Comparison of ENCODE assay signal across 17 cellular contexts in the genomic region with DNA sequence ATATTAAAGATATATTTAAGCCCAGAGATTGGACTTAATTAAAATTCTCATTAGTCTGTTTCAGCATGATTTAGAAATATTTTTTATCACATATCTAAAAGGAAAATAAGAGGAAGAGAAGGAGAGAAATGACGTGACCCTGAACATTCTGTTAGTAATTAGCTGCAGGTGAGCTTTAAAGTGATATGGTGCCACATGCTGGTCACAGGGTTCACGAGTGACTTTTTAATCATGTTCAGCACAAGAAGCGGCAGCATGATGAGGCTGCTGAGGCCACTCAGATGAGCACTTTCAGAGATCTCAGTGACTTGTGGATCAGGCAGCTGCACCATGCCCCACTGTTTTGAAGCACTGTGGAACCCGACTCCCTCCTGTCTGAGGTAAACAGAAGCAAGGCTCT. TPM values are rescaled to one million over a fixed set of nuclear protein-coding genes. Genes with fewer than 3 reads are reported as not detected.
DNase-seq lines count a peak whose midpoint lies in the region; ATAC-seq, FAIRE-seq and TF ChIP-seq lines count a peak whose summit lies in the region.
"Had no signal": no experiment of that assay in that cellular context is flagged by ENCODE, and none has a peak within 500 bp of the region (broad histone marks: within the 10 kb centered on the region; RNA-seq: fewer than 3 reads in every experiment).

No MANE protein-coding gene starts in this region.

- H3K27me3 Mint-ChIP-seq in activated CD4-positive, alpha-beta T cell treated with anti-CD3 and anti-CD28 coated beads, Interleukin-2, amount 10 ng/mL, durations not matched to agents 7 days and 5 days: no peaks in the 10 kb centered on the region
- H3K27me3 Mint-ChIP-seq: CD4-positive, alpha-beta T cell had no signal

- no peak for TF ChIP-seq POLR2A in HepG2 (IDR thresholded peaks at IDR 0.05; ENCODE audit: insufficient read depth in 1 of 2, low read depth in 2 of 2, low read length in 2 of 2)

- TF ChIP-seq EP300 in HepG2 (IDR thresholded peaks at IDR 0.05; ENCODE audit: low read depth in 2 of 2, low read length in 2 of 2) (no peak), HepG2 (CRISPR knock-in tag; IDR thresholded peaks at IDR 0.05; ENCODE audit: borderline replicate concordance) (no peak)

- H3K4me2 ChIP-seq in HepG2 (ENCODE audit: low read depth, low read length): no peak overlapping the region
- H3K4me2 ChIP-seq: BLaER1 treated with 17β-estradiol and CSF1 and Interleukin-3, amounts not matched to agents 10 nM and 100 nM; GM23338 had no signal

- no peaks in the 10 kb centered on the region for H3K9me3 Mint-ChIP-seq in activated CD4-positive, alpha-beta T cell treated with anti-CD3 and anti-CD28 coated beads, Interleukin-2, amount 10 ng/mL, durations not matched to agents 7 days and 5 days
- H3K9me3 Mint-ChIP-seq: GM23338 had no signal

- H3K27ac ChIP-seq in C4-2B: no peak overlapping the region
- no peak overlapping the region for H3K27ac ChIP-seq in HepG2 (ENCODE audit: extremely low read length, insufficient read depth, low read length)
- H3K27ac ChIP-seq: BLaER1 treated with 17β-estradiol and CSF1 and Interleukin-3, amounts not matched to agents 10 nM and 100 nM had no signal

- H3K9ac ChIP-seq in HepG2 (ENCODE audit: insufficient read depth, low read depth, low read length): no peak overlapping the region
- H3K9ac ChIP-seq: BLaER1 treated with 17β-estradiol and CSF1 and Interleukin-3, amounts not matched to agents 10 nM and 100 nM had no signal

- in situ Hi-C loops in HepG2 (cut with HindIII; ENCODE audit: extremely low pct_ligation_motif_present, low pct_unique_long_range_greater_than_20kb): no loop called here

- no peak overlapping the region for H2AFZ ChIP-seq in HepG2 (ENCODE audit: low read length)
- H2AFZ ChIP-seq: GM23338 had no signal

- H3K4me3 Mint-ChIP-seq in activated CD4-positive, alpha-beta T cell treated with anti-CD3 and anti-CD28 coated beads, Interleukin-2, amount 10 ng/mL, durations not matched to agents 7 days and 5 days: no peak overlapping the region
- H3K4me3 Mint-ChIP-seq: CD4-positive, alpha-beta T cell; GM23338 had no signal

- DNase-seq in LNCaP clone FGC (ENCODE audit: low read depth) (no peak), epithelial cell of proximal tubule (ENCODE audit: low read depth) (no peak), HepG2 (ENCODE audit: low spot score) (no peak), HPDE6-E6E7 (ENCODE audit: extremely low spot score) (no peak), RCC 7860 (ENCODE audit: low spot score) (no peak)
- no peak for DNase-seq in activated CD4-positive, alpha-beta T cell treated with anti-CD3 and anti-CD28 coated beads, Interleukin-2, amount 10 ng/mL, durations not matched to agents 7 days and 5 days
- DNase-seq: 8988T; Calu3; CD4-positive, alpha-beta T cell; DMS 273 treated with DMSO at 0.1 percent for 48 hours; H7 had no signal

- ATAC-seq in HepG2: no peak
- ATAC-seq: GM23338 had no signal

- no peaks in the 10 kb centered on the region for H4K20me1 ChIP-seq in HepG2 (ENCODE audit: insufficient read depth, low read length)
- H4K20me1 ChIP-seq: BLaER1 treated with 17β-estradiol and CSF1 and Interleukin-3, amounts not matched to agents 10 nM and 100 nM had no signal

- H3K9me3 ChIP-seq in HepG2 (ENCODE audit: low read length): no peaks in the 10 kb centered on the region

- TF ChIP-seq CTCF in C4-2B (conservative IDR thresholded peaks at IDR 0.05): peak; percentile 19
- TF ChIP-seq CTCF in LNCaP clone FGC (IDR thresholded peaks at IDR 0.05; ENCODE audit: control insufficient read depth, extremely low read depth, insufficient read depth): peak; percentile 53
- TF ChIP-seq CTCF in epithelial cell of proximal tubule (conservative IDR thresholded peaks at IDR 0.05; ENCODE audit: low read depth, low read length): peak; percentile 5
- 0 out of 2 replicates have a peak, but pooled peaks have one; percentile 11 for TF ChIP-seq CTCF in HepG2 (CRISPR knock-in tag; IDR thresholded peaks at IDR 0.05)

- no TSS peak for BruUV-seq in HepG2 (replicated peaks; lab: Mats Ljungman, UMichigan)

- H3K4me1 Mint-ChIP-seq in activated CD4-positive, alpha-beta T cell treated with anti-CD3 and anti-CD28 coated beads, Interleukin-2, amount 10 ng/mL, durations not matched to agents 7 days and 5 days: no peaks in the 10 kb centered on the region
- H3K4me1 Mint-ChIP-seq: GM23338 had no signal

- H3K36me3 ChIP-seq in HepG2 (replicated peaks in 1 of 2; ENCODE audit: control insufficient read depth in 1 of 2, insufficient read depth in 2 of 2, low read length in 2 of 2): no peaks in the 10 kb centered on the region
- H3K36me3 ChIP-seq: BLaER1 treated with 17β-estradiol and CSF1 and Interleukin-3, amounts not matched to agents 10 nM and 100 nM had no signal

- CTCF ChIA-PET in HepG2 (lab: Yijun Ruan, JAX; ENCODE audit: low intra/inter-chr PET ratio, low total read pairs): no interaction called here
- CTCF ChIA-PET in activated CD4-positive, alpha-beta T cell treated with anti-CD3 and anti-CD28 coated beads, Interleukin-2, amount 10 ng/mL, durations not matched to agents 7 days and 5 days (lab: Charles Lee): no interaction called here

- no peak overlapping the region for H3K27ac Mint-ChIP-seq in activated CD4-positive, alpha-beta T cell treated with anti-CD3 and anti-CD28 coated beads, Interleukin-2, amount 10 ng/mL, durations not matched to agents 7 days and 5 days
- H3K27ac Mint-ChIP-seq: CD4-positive, alpha-beta T cell; GM23338 had no signal

- 5% methylated on average over 4 of the region's 4 CpGs for WGBS in HepG2 (ENCODE audit: low lambda C conversion rate)

- intact Hi-C loops in HepG2 (cut with micrococcal nuclease; ENCODE audit: unreplicated experiment): no loop called here

- no peak for TF ChIP-seq RAD21 in HepG2 (CRISPR knock-in tag; IDR thresholded peaks at IDR 0.05)

- H3K4me1 ChIP-seq in HepG2 (ENCODE audit: insufficient read depth, low read length): no peaks in the 10 kb centered on the region
- H3K4me1 ChIP-seq: BLaER1 treated with 17β-estradiol and CSF1 and Interleukin-3, amounts not matched to agents 10 nM and 100 nM had no signal

- H3K4me3 ChIP-seq in LNCaP clone FGC (ENCODE audit: low read depth, low read length) (no peak overlapping the region), epithelial cell of proximal tubule (ENCODE audit: low read depth, low read length) (no peak overlapping the region), HepG2 (replicated peaks in 1 of 3; ENCODE audit: insufficient read depth in 1 of 3, low read depth in 2 of 3, low read length in 3 of 3) (no peak overlapping the region)
- H3K4me3 ChIP-seq: BLaER1 treated with 17β-estradiol and CSF1 and Interleukin-3, amounts not matched to agents 10 nM and 100 nM; GM23338 had no signal

- no peak for FAIRE-seq in HepG2 (lab: Jason Lieb, UNC)
- FAIRE-seq in RCC 7860 (lab: Jason Lieb, UNC): no peak
- FAIRE-seq: GM18507 had no signal

- H3K79me2 ChIP-seq in HepG2 (ENCODE audit: insufficient read depth, low read length): no peaks in the 10 kb centered on the region

- H3K27me3 ChIP-seq in HepG2 (ENCODE audit: control insufficient read depth in 1 of 2, insufficient read depth in 2 of 2, low read length in 2 of 2): no peaks in the 10 kb centered on the region
- H3K27me3 ChIP-seq: BLaER1 treated with 17β-estradiol and CSF1 and Interleukin-3, amounts not matched to agents 10 nM and 100 nM had no signal

- POLR2A ChIA-PET in HepG2 (lab: Yijun Ruan, JAX): no interaction called here
- POLR2A ChIA-PET in activated CD4-positive, alpha-beta T cell treated with anti-CD3 and anti-CD28 coated beads, Interleukin-2, amount 10 ng/mL, durations not matched to agents 7 days and 5 days (lab: Charles Lee): no interaction called here

- H3K36me3 Mint-ChIP-seq in activated CD4-positive, alpha-beta T cell treated with anti-CD3 and anti-CD28 coated beads, Interleukin-2, amount 10 ng/mL, durations not matched to agents 7 days and 5 days (ENCODE audit: low read depth): no peaks in the 10 kb centered on the region

TF ChIP-seq in HepG2, 621 proteins besides CTCF, POLR2A, EP300 and RAD21:
- TF ChIP-seq ZNF552 (CRISPR knock-in tag; IDR thresholded peaks at IDR 0.05; ENCODE audit: borderline replicate concordance) (no peak), STAG1 (CRISPR knock-in tag; IDR thresholded peaks at IDR 0.05) (peak; percentile 21; the same call in 1 of the 2 replicates)

RNA-seq across cellular contexts. Expression of a gene that starts 37.9 kb away (rescaled TPM):
- total RNA-seq in epithelial cell of proximal tubule (not detected in 2 replicates), HepG2 (2016; rRNA removed; fragmentation: Illumina TruSeq; extraction: Trizol) (not detected in 2 replicates)
- not detected in 2 replicates for total RNA-seq in HepG2 (2016; cell fraction: cytosol; rRNA removed; fragmentation: Illumina TruSeq; extraction: Trizol; ENCODE audit: low read depth)
- total RNA-seq in HepG2 (2016; cell fraction: insoluble cytoplasmic fraction; rRNA removed; fragmentation: Illumina TruSeq; extraction: Trizol): not detected in 2 replicates
- not detected in 2 replicates for total RNA-seq in HepG2 (2016; cell fraction: membrane; rRNA removed; fragmentation: Illumina TruSeq; extraction: Trizol)
- not detected in 2 replicates for total RNA-seq in HepG2 (2016; cell fraction: nucleus; rRNA removed; fragmentation: Illumina TruSeq; extraction: Trizol)
- not detected in 2 replicates for polyA plus RNA-seq in HepG2 (2011; rRNA removed)
- polyA plus RNA-seq in HepG2 (2011; cell fraction: cytosol; rRNA removed): not detected in 2 replicates
- not detected in 2 replicates for polyA plus RNA-seq in HepG2 (2011; cell fraction: nucleus; rRNA removed)
- polyA plus RNA-seq in HepG2 (2012): not detected in 2 replicates
- polyA plus RNA-seq in HepG2 (2016; cell fraction: cytosol; fragmentation: Illumina TruSeq; extraction: Trizol; ENCODE audit: low read depth): not detected in 2 replicates
- not detected in 2 replicates for polyA plus RNA-seq in HepG2 (2016; cell fraction: insoluble cytoplasmic fraction; fragmentation: Illumina TruSeq; extraction: Trizol; ENCODE audit: low read depth)
- polyA plus RNA-seq in HepG2 (2016; cell fraction: membrane; fragmentation: Illumina TruSeq; extraction: Trizol; ENCODE audit: low read depth): not detected in 2 replicates
- not detected in 2 replicates for polyA plus RNA-seq in HepG2 (2016; cell fraction: nucleus; fragmentation: Illumina TruSeq; extraction: Trizol; ENCODE audit: insufficient read depth, low read depth)
- not detected in 2 replicates for polyA minus RNA-seq in HepG2 (2011; rRNA and poly(A)+ RNA removed; ENCODE audit: low replicate concordance)
- polyA minus RNA-seq in HepG2 (2011; cell fraction: cytosol; rRNA and poly(A)+ RNA removed): not detected in 2 replicates
- not detected in 2 replicates for polyA minus RNA-seq in HepG2 (2011; cell fraction: nucleus; rRNA and poly(A)+ RNA removed)
- not detected for total RNA-seq in activated CD4-positive, alpha-beta T cell treated with anti-CD3 and anti-CD28 coated beads, Interleukin-2, amount 10 ng/mL, durations not matched to agents 7 days and 5 days
- total RNA-seq: Calu3; CD4-positive, alpha-beta T cell; Daoy; H7; HT1080 had no signal
